ENCODE assay signal across 23 cellular contexts in the genomic region with DNA sequence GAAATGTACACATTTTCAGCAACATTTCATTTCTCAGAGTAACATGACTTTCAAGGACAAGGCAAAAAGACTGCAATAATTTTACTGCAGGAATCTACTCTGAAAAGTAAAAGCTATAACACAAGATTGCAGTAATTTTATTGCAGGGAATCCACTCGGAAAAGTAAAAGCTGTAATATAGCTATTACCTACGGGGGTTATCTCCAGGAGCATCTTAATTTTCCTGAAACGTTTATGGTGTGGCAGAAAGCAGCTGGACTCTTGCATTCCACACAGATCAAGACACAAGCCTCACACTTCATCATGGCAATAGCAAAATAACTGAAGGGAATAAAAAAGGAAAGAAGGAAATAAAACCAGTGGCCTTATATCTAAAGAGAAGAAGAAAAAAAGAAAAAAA.
"Had no signal": no experiment of that assay in that cellular context is flagged by ENCODE, and none has a peak within 500 bp of the region (broad histone marks: within the 10 kb centered on the region; RNA-seq: fewer than 3 reads in every experiment).

No MANE protein-coding gene starts in this region.

- H3K36me3 Mint-ChIP-seq: immature natural killer cell; natural killer cell; stimulated activated memory B cell treated with anti-CD40 and anti-IgM and Interleukin-4, amounts not matched to agents 10 μg/mL and 1 μg/mL and 100 μg/mL, for 72 hours had no signal

- H3K9me3 ChIP-seq: left lung, sigmoid colon, stomach, testis, uterus had no signal

- H3K27ac Mint-ChIP-seq: activated CD4-positive, alpha-beta memory T cell treated with anti-CD3 and anti-CD28 coated beads, Interleukin-2, amount 10 ng/mL, durations not matched to agents 7 days and 5 days; activated naive CD4-positive, alpha-beta T cell treated with anti-CD3 and anti-CD28 coated beads for 36 hours; activated T-cell treated with anti-CD3 and anti-CD28 coated beads, Interleukin-2, amount 50 U/mL, for 72 hours; endodermal cell; immature natural killer cell; natural killer cell; stimulated activated memory B cell treated with anti-CD40 and anti-IgM and Interleukin-4, amounts not matched to agents 10 μg/mL and 1 μg/mL and 100 μg/mL, for 72 hours had no signal

- ATAC-seq: activated T-cell treated with anti-CD3 and anti-CD28 coated beads, Interleukin-2, amount 50 U/mL, for 72 hours; left lung; natural killer cell; stimulated activated memory B cell treated with anti-CD40 and anti-IgM and Interleukin-4, amounts not matched to agents 10 μg/mL and 1 μg/mL and 100 μg/mL, for 72 hours had no signal

- H3K4me3 ChIP-seq: coronary artery, left lung, lung, sigmoid colon, smooth muscle cell, stomach, testis, uterus had no signal

- H3K27ac ChIP-seq: coronary artery, left lung, testis, uterus had no signal

- H3K4me2 ChIP-seq: smooth muscle cell had no signal

- DNase-seq: activated CD4-positive, alpha-beta memory T cell treated with anti-CD3 and anti-CD28 coated beads, Interleukin-2, amount 10 ng/mL, durations not matched to agents 7 days and 5 days; activated CD4-positive, alpha-beta T cell treated with anti-CD3 and anti-CD28 coated beads for 48 hours; activated effector memory CD4-positive, alpha-beta T cell treated with Interleukin-2 at 50 U/mL for 16 hours; activated naive CD4-positive, alpha-beta T cell treated with anti-CD3 and anti-CD28 coated beads for 36 hours; activated T-cell treated with anti-CD3 and anti-CD28 coated beads, Interleukin-2, amount 50 U/mL, for 72 hours; amygdala; cerebellar nuclear complex; endodermal cell; foreskin melanocyte; immature natural killer cell; left lung; midbrain; natural killer cell; sigmoid colon; stimulated activated CD4-positive, alpha-beta T cell treated with anti-CD3 and anti-CD28 coated beads, Interleukin-15, amount 100 ng/mL, for 24 hours; stomach; testis; trophoblast cell; uterus had no signal

- H3K27me3 ChIP-seq: left lung, sigmoid colon, stomach, testis, uterus had no signal

- H3K4me3 Mint-ChIP-seq: activated CD4-positive, alpha-beta memory T cell treated with anti-CD3 and anti-CD28 coated beads, Interleukin-2, amount 10 ng/mL, durations not matched to agents 7 days and 5 days; activated naive CD4-positive, alpha-beta T cell treated with anti-CD3 and anti-CD28 coated beads for 36 hours; activated T-cell treated with anti-CD3 and anti-CD28 coated beads, Interleukin-2, amount 50 U/mL, for 72 hours; endodermal cell; immature natural killer cell; natural killer cell; stimulated activated memory B cell treated with anti-CD40 and anti-IgM and Interleukin-4, amounts not matched to agents 10 μg/mL and 1 μg/mL and 100 μg/mL, for 72 hours had no signal

- H3K36me3 ChIP-seq: left lung, sigmoid colon, stomach, uterus had no signal

- H3K4me1 ChIP-seq: left lung, testis, uterus had no signal

- H3K9me3 Mint-ChIP-seq: activated CD4-positive, alpha-beta memory T cell treated with anti-CD3 and anti-CD28 coated beads, Interleukin-2, amount 10 ng/mL, durations not matched to agents 7 days and 5 days; activated naive CD4-positive, alpha-beta T cell treated with anti-CD3 and anti-CD28 coated beads for 36 hours; activated T-cell treated with anti-CD3 and anti-CD28 coated beads, Interleukin-2, amount 50 U/mL, for 72 hours; immature natural killer cell; natural killer cell; stimulated activated memory B cell treated with anti-CD40 and anti-IgM and Interleukin-4, amounts not matched to agents 10 μg/mL and 1 μg/mL and 100 μg/mL, for 72 hours had no signal

- H3K4me1 Mint-ChIP-seq: activated CD4-positive, alpha-beta memory T cell treated with anti-CD3 and anti-CD28 coated beads, Interleukin-2, amount 10 ng/mL, durations not matched to agents 7 days and 5 days; immature natural killer cell; natural killer cell; stimulated activated memory B cell treated with anti-CD40 and anti-IgM and Interleukin-4, amounts not matched to agents 10 μg/mL and 1 μg/mL and 100 μg/mL, for 72 hours had no signal
